10 cellular contexts compared by ENCODE assay signal in genomic region chr20:32538526-32538918, GRCh38. TPM values are rescaled to one million over a fixed set of nuclear protein-coding genes. Genes with fewer than 3 reads are reported as not detected.
A peak's percentile ranks its signal among the peaks of the same experiment; 100 is the strongest.
DNase-seq lines count a peak whose midpoint lies in the region; TF ChIP-seq lines count a peak whose summit lies in the region.
"Had no signal": no experiment of that assay in that cellular context is flagged by ENCODE, and none has a peak within 500 bp of the region (broad histone marks: within the 10 kb centered on the region; RNA-seq: fewer than 3 reads in every experiment).

No MANE protein-coding gene starts in this region.

- H3K4me3 ChIP-seq in Loucy (ENCODE audit: low read length, poor library complexity, severe bottlenecking) = no peak overlapping the region
- no peak overlapping the region for H3K4me3 ChIP-seq in endodermal cell (ENCODE audit: low read length)
- H3K4me3 ChIP-seq in sigmoid colon = no peak overlapping the region
- H3K4me3 ChIP-seq: breast epithelium, lung had no signal

- H3K36me3 ChIP-seq in Loucy (ENCODE audit: insufficient read depth, low read length) (no peaks in the 10 kb centered on the region), endodermal cell (ENCODE audit: control insufficient read depth, insufficient read depth, low read length) (no peaks in the 10 kb centered on the region), sigmoid colon (no peaks in the 10 kb centered on the region)
- H3K36me3 ChIP-seq: breast epithelium had no signal

- H3K9me3 Mint-ChIP-seq in activated CD4-positive, alpha-beta memory T cell treated with anti-CD3 and anti-CD28 coated beads for 36 hours = no peaks in the 10 kb centered on the region
- H3K9me3 Mint-ChIP-seq in endodermal cell = no peaks in the 10 kb centered on the region

- CTCF ChIA-PET in activated CD4-positive, alpha-beta memory T cell treated with anti-CD3 and anti-CD28 coated beads for 36 hours (lab: Charles Lee) = interaction anchor here (1.2 to 10.6 kb wide), 6 partner anchors 11 to 334 kb away, joined by 4 to 74 read pairs (median 11); no protein-coding TSS in a partner anchor

- H3K9me2 ChIP-seq in Loucy (replicated peaks; ENCODE audit: low read depth, low read length) = no peaks in the 10 kb centered on the region

- no peak for TF ChIP-seq CTCF in Loucy (conservative IDR thresholded peaks at IDR 0.05; ENCODE audit: low read length)
- TF ChIP-seq CTCF in endodermal cell (conservative IDR thresholded peaks at IDR 0.05) = no peak
- no peak for TF ChIP-seq CTCF in sigmoid colon (IDR thresholded peaks at IDR 0.05)

- no peaks in the 10 kb centered on the region for H3K27me3 Mint-ChIP-seq in activated CD4-positive, alpha-beta memory T cell treated with anti-CD3 and anti-CD28 coated beads for 36 hours
- H3K27me3 Mint-ChIP-seq in endodermal cell (ENCODE audit: insufficient read depth) = peaks cover 33% of the 10 kb centered on the region

- peaks cover 4% of the 10 kb centered on the region for H4K20me1 ChIP-seq in Loucy (ENCODE audit: insufficient read depth, low read length, poor library complexity, severe bottlenecking)

- no peak for TF ChIP-seq POLR2A in sigmoid colon (IDR thresholded peaks at IDR 0.05)

- no peak overlapping the region for H2AFZ ChIP-seq in Loucy (ENCODE audit: low read length)

- H3K9ac ChIP-seq in Loucy (ENCODE audit: low read depth, low read length, poor library complexity, severe bottlenecking) (peak overlapping the region; percentile 85), endodermal cell (ENCODE audit: extremely low read depth, low read length, poor library complexity, severe bottlenecking) (no peak overlapping the region)

- peak overlapping the region; percentile 44 for H3K27ac ChIP-seq in endodermal cell (ENCODE audit: low read depth, low read length)
- H3K27ac ChIP-seq in sigmoid colon = peak overlapping the region in 3 of 4 donors; percentile 0 to 39 (median 27)

- H3K27me3 ChIP-seq in Loucy (ENCODE audit: insufficient read depth, low read length, poor library complexity, severe bottlenecking) = no peaks in the 10 kb centered on the region
- H3K27me3 ChIP-seq in endodermal cell (ENCODE audit: control insufficient read depth, insufficient read depth, low read length, poor library complexity, severe bottlenecking) = peaks cover 7% of the 10 kb centered on the region
- peaks cover 0 to 4% (median 0%) of the 10 kb centered on the region in 3 donors for H3K27me3 ChIP-seq in sigmoid colon
- H3K27me3 ChIP-seq: breast epithelium had no signal

- H3K9me3 ChIP-seq in Loucy (ENCODE audit: insufficient read depth, low read depth, low read length) (no peaks in the 10 kb centered on the region), endodermal cell (ENCODE audit: control insufficient read depth, low read length) (no peaks in the 10 kb centered on the region), sigmoid colon (no peaks in the 10 kb centered on the region)
- H3K9me3 ChIP-seq: breast epithelium had no signal

- peaks cover 83% of the 10 kb centered on the region for H3K79me2 ChIP-seq in Loucy (ENCODE audit: insufficient read depth, low read length)

- H3F3A ChIP-seq in Loucy (ENCODE audit: low read depth) = peaks cover 26% of the 10 kb centered on the region

- 54 to 59% methylated on average over 11 to 15 of the region's 15 CpGs for WGBS in endodermal cell (ENCODE audit: insufficient coverage in 1 of 2, insufficient read length in 1 of 2), 2 experiments
- WGBS in sigmoid colon, 2 donors = 18 to 25% methylated on average over 15 of the region's 15 CpGs

- intact Hi-C loops in activated CD4-positive, alpha-beta memory T cell treated with anti-CD3 and anti-CD28 coated beads for 36 hours (cut with micrococcal nuclease) = loop anchor here (5.0 to 10.0 kb wide), 2 partner anchors 181 to 206 kb away; partner anchors contain the start of genes ASXL1 and COMMD7
- intact Hi-C loops in sigmoid colon (cut with DNase I) = no loop called here

- POLR2A ChIA-PET in activated CD4-positive, alpha-beta memory T cell treated with anti-CD3 and anti-CD28 coated beads for 36 hours (lab: Charles Lee) = interaction anchor here (0.7 to 1.9 kb wide), 10 partner anchors 12 to 204 kb away, joined by 3 to 6 read pairs (median 3); partner anchors contain the start of gene COMMD7

- H3K27ac Mint-ChIP-seq in activated CD4-positive, alpha-beta memory T cell treated with anti-CD3 and anti-CD28 coated beads for 36 hours = peak overlapping the region; percentile 98
- H3K27ac Mint-ChIP-seq in endodermal cell = no peak overlapping the region

- H3K4me1 Mint-ChIP-seq in activated CD4-positive, alpha-beta memory T cell treated with anti-CD3 and anti-CD28 coated beads for 36 hours (ENCODE audit: low read depth) = peaks cover 77% of the 10 kb centered on the region
- H3K4me1 Mint-ChIP-seq in endodermal cell = peaks cover 18% of the 10 kb centered on the region

- H3K4me2 ChIP-seq in Loucy (ENCODE audit: low read depth, low read length, poor library complexity, severe bottlenecking) = peak overlapping the region; percentile 98

- DNase-seq in activated CD4-positive, alpha-beta memory T cell treated with anti-CD3 and anti-CD28 coated beads for 36 hours = peak; percentile 57
- DNase-seq in endodermal cell (peak; percentile 69), sigmoid colon (no peak), HK-2 (ENCODE audit: unreplicated experiment) (no peak), DMS153 treated with DMSO at 0.1 percent for 48 hours (lab: John Stamatoyannopoulos, UW; ENCODE audit: unreplicated experiment) (no peak), mucosa of gallbladder (ENCODE audit: low spot score) (no peak), iPS-NIHi7 (ENCODE audit: extremely low spot score) (no peak)

- H3K4me1 ChIP-seq in Loucy (ENCODE audit: insufficient read depth, low read length, poor library complexity, severe bottlenecking) = peaks cover 77% of the 10 kb centered on the region
- peaks cover 2% of the 10 kb centered on the region for H3K4me1 ChIP-seq in endodermal cell (ENCODE audit: control insufficient read depth, insufficient read depth, low read length)
- H3K4me1 ChIP-seq in sigmoid colon = peaks cover 0 to 28% (median 27%) of the 10 kb centered on the region in 4 donors
- H3K4me1 ChIP-seq: breast epithelium had no signal

- peaks cover 4% of the 10 kb centered on the region for H3K36me3 Mint-ChIP-seq in activated CD4-positive, alpha-beta memory T cell treated with anti-CD3 and anti-CD28 coated beads for 36 hours
- no peaks in the 10 kb centered on the region for H3K36me3 Mint-ChIP-seq in endodermal cell (ENCODE audit: low read depth)

- peak overlapping the region; percentile 70 for H3K4me3 Mint-ChIP-seq in activated CD4-positive, alpha-beta memory T cell treated with anti-CD3 and anti-CD28 coated beads for 36 hours
- H3K4me3 Mint-ChIP-seq in endodermal cell = no peak overlapping the region

- TF ChIP-seq EP300 in sigmoid colon (IDR thresholded peaks at IDR 0.05) = no peak

RNA-seq across cellular contexts. Expression of gene NOL4L, which starts 46.6 kb away (rescaled TPM):
- 10 to 100 TPM; 21.8 to 22.1 TPM for total RNA-seq in activated CD4-positive, alpha-beta memory T cell treated with anti-CD3 and anti-CD28 coated beads for 36 hours
- total RNA-seq in endodermal cell (10 to 100 TPM; 39.6 to 50.7 TPM), sigmoid colon (10 to 100 TPM in 3 of 4 donors, 1 to 10 TPM in 1; 9.2 to 23.8 (median 14.0) TPM), mucosa of gallbladder (53.0 TPM)
- 44.8 TPM for polyA plus RNA-seq in endodermal cell (2013, experiment 1 of 2)
- 45.4 TPM for polyA plus RNA-seq in endodermal cell (2013, experiment 2 of 2)
- polyA plus RNA-seq in sigmoid colon = 10 to 100 TPM; 16.8 to 34.7 (median 21.9) TPM

Comparison
In these comparisons a context has a peak if more than half of its experiments do, and no peak if none do; other contexts are left out.
1. DNase-seq: peak in activated CD4-positive, alpha-beta memory T cell treated with anti-CD3 and anti-CD28 coated beads for 36 hours (single experiment) and endodermal cell (single experiment); none in sigmoid colon (single experiment), HK-2 (single experiment), DMS153 treated with DMSO at 0.1 percent for 48 hours (single experiment), mucosa of gallbladder (single experiment) and iPS-NIHi7 (single experiment).